ENCODE assay signal across 9 cellular contexts in genomic region chr19:30046522-30046921, GRCh38.
DNase-seq lines count a peak whose midpoint lies in the region; ATAC-seq and TF ChIP-seq lines count a peak whose summit lies in the region.
"Had no signal": no experiment of that assay in that cellular context is flagged by ENCODE, and none has a peak within 500 bp of the region (broad histone marks: within the 10 kb centered on the region; RNA-seq: fewer than 3 reads in every experiment).

No MANE protein-coding gene starts in this region.

- DNase-seq in CD1c-positive myeloid dendritic cell (ENCODE audit: extremely low spot score), result peak; percentile 1
- peak; percentile 5 for DNase-seq in NCI-H1105 (lab: John Stamatoyannopoulos, UW)
- peak in 1 of 2 donors; percentile 9 for DNase-seq in fibroblast of lung (ENCODE audit: low read depth in 2 of 2)
- no peak for DNase-seq in stimulated activated naive CD8-positive, alpha-beta T cell treated with anti-CD3 and anti-CD28 coated beads, Interleukin-15, amount 100 ng/mL, for 72 hours
- no peak for DNase-seq in ascending aorta (ENCODE audit: low spot score in 2 of 2)
- no peak for DNase-seq in LoVo (ENCODE audit: low spot score)

- no peaks in the 10 kb centered on the region for H4K20me1 ChIP-seq in fibroblast of lung (ENCODE audit: control insufficient read depth, extremely low read depth, insufficient read depth, low read length)

- peak; percentile 62 for ATAC-seq in GM19395 (IDR thresholded peaks at IDR 0.05; ENCODE audit: unreplicated experiment)
- peak; percentile 69 for ATAC-seq in stimulated activated naive CD8-positive, alpha-beta T cell treated with anti-CD3 and anti-CD28 coated beads, Interleukin-15, amount 100 ng/mL, for 72 hours
- ATAC-seq in activated T-helper 17 cell treated with anti-CD3 and anti-CD28 coated beads, Interleukin-2, amount 50 U/mL, for 72 hours (replicated peaks), result no peak

- no peaks in the 10 kb centered on the region for H3K36me3 Mint-ChIP-seq in activated T-helper 17 cell treated with anti-CD3 and anti-CD28 coated beads, Interleukin-2, amount 50 U/mL, for 72 hours (ENCODE audit: low read depth)

- H2AFZ ChIP-seq in fibroblast of lung (ENCODE audit: low read length), result no peak overlapping the region

- no peaks in the 10 kb centered on the region for H3K27me3 ChIP-seq in fibroblast of lung (ENCODE audit: control insufficient read depth, insufficient read depth, low read length)
- no peaks in the 10 kb centered on the region for H3K27me3 ChIP-seq in ascending aorta

- intact Hi-C loops in ascending aorta (cut with DNase I), result no loop called here

- H3K9me3 ChIP-seq in fibroblast of lung (ENCODE audit: control insufficient read depth, insufficient read depth, low read depth, low read length), result no peaks in the 10 kb centered on the region
- no peaks in the 10 kb centered on the region for H3K9me3 ChIP-seq in ascending aorta

- H3K4me3 ChIP-seq in fibroblast of lung (replicated peaks in 1 of 4; ENCODE audit: control extremely low read depth in 1 of 4, insufficient read depth in 1 of 4, low read depth in 3 of 4, low read length in 4 of 4) (no peak overlapping the region), ascending aorta (no peak overlapping the region)

- H3K27me3 Mint-ChIP-seq in stimulated activated naive CD8-positive, alpha-beta T cell treated with anti-CD3 and anti-CD28 coated beads, Interleukin-15, amount 100 ng/mL, for 72 hours, result no peaks in the 10 kb centered on the region
- no peaks in the 10 kb centered on the region for H3K27me3 Mint-ChIP-seq in activated T-helper 17 cell treated with anti-CD3 and anti-CD28 coated beads, Interleukin-2, amount 50 U/mL, for 72 hours
- H3K27me3 Mint-ChIP-seq: IgD-negative memory B cell had no signal

- H3K4me1 Mint-ChIP-seq in stimulated activated naive CD8-positive, alpha-beta T cell treated with anti-CD3 and anti-CD28 coated beads, Interleukin-15, amount 100 ng/mL, for 72 hours, result peaks cover 9% of the 10 kb centered on the region
- peaks cover 9% of the 10 kb centered on the region for H3K4me1 Mint-ChIP-seq in activated T-helper 17 cell treated with anti-CD3 and anti-CD28 coated beads, Interleukin-2, amount 50 U/mL, for 72 hours

- H3K27ac Mint-ChIP-seq in stimulated activated naive CD8-positive, alpha-beta T cell treated with anti-CD3 and anti-CD28 coated beads, Interleukin-15, amount 100 ng/mL, for 72 hours, result peak overlapping the region in 1 of 2 donors; percentile 91
- no peak overlapping the region for H3K27ac Mint-ChIP-seq in activated T-helper 17 cell treated with anti-CD3 and anti-CD28 coated beads, Interleukin-2, amount 50 U/mL, for 72 hours

- no peak overlapping the region for H3K9ac ChIP-seq in fibroblast of lung (ENCODE audit: insufficient read depth, low read length)

- TF ChIP-seq CTCF in fibroblast of lung (conservative IDR thresholded peaks at IDR 0.05 in 1 of 2, IDR thresholded peaks at IDR 0.05 in 1 of 2; ENCODE audit: low read depth in 1 of 2, low read length in 2 of 2), result peak; percentile 10 to 42
- TF ChIP-seq CTCF in ascending aorta (IDR thresholded peaks at IDR 0.05), result no peak

- H3K79me2 ChIP-seq in fibroblast of lung (ENCODE audit: control insufficient read depth, insufficient read depth, low read length), result no peaks in the 10 kb centered on the region

- no peak overlapping the region for H3K4me2 ChIP-seq in fibroblast of lung (ENCODE audit: extremely low read depth, insufficient read depth, low read length)

- no peaks in the 10 kb centered on the region for H3K4me1 ChIP-seq in fibroblast of lung (ENCODE audit: control insufficient read depth, extremely low read depth, insufficient read depth, low read length)
- H3K4me1 ChIP-seq in ascending aorta, result no peaks in the 10 kb centered on the region

- H3K4me3 Mint-ChIP-seq in stimulated activated naive CD8-positive, alpha-beta T cell treated with anti-CD3 and anti-CD28 coated beads, Interleukin-15, amount 100 ng/mL, for 72 hours, result no peak overlapping the region
- no peak overlapping the region for H3K4me3 Mint-ChIP-seq in activated T-helper 17 cell treated with anti-CD3 and anti-CD28 coated beads, Interleukin-2, amount 50 U/mL, for 72 hours
- H3K4me3 Mint-ChIP-seq: IgD-negative memory B cell had no signal

- H3K9me3 Mint-ChIP-seq in stimulated activated naive CD8-positive, alpha-beta T cell treated with anti-CD3 and anti-CD28 coated beads, Interleukin-15, amount 100 ng/mL, for 72 hours, result peaks cover 3 to 5% of the 10 kb centered on the region in 2 donors
- H3K9me3 Mint-ChIP-seq in activated T-helper 17 cell treated with anti-CD3 and anti-CD28 coated beads, Interleukin-2, amount 50 U/mL, for 72 hours, result no peaks in the 10 kb centered on the region
- H3K9me3 Mint-ChIP-seq: IgD-negative memory B cell had no signal

- H3K27ac ChIP-seq in fibroblast of lung (ENCODE audit: insufficient read depth, low read length), result no peak overlapping the region
- no peak overlapping the region for H3K27ac ChIP-seq in ascending aorta

- H3K36me3 ChIP-seq in fibroblast of lung (ENCODE audit: control insufficient read depth, insufficient read depth, low read length) (no peaks in the 10 kb centered on the region), ascending aorta (no peaks in the 10 kb centered on the region)

Comparison
In these comparisons a context has a peak if more than half of its experiments do, and no peak if none do; other contexts are left out.
1. DNase-seq: peak in CD1c-positive myeloid dendritic cell (single experiment) and NCI-H1105 (single experiment); none in stimulated activated naive CD8-positive, alpha-beta T cell treated with anti-CD3 and anti-CD28 coated beads, Interleukin-15, amount 100 ng/mL, for 72 hours (0 of 2), ascending aorta (0 of 2) and LoVo (single experiment).
2. CTCF ChIP-seq: peak in fibroblast of lung (2 of 2); none in ascending aorta (0 of 3).